Comparison of ENCODE assay signal across 9 cellular contexts in the genomic region with DNA sequence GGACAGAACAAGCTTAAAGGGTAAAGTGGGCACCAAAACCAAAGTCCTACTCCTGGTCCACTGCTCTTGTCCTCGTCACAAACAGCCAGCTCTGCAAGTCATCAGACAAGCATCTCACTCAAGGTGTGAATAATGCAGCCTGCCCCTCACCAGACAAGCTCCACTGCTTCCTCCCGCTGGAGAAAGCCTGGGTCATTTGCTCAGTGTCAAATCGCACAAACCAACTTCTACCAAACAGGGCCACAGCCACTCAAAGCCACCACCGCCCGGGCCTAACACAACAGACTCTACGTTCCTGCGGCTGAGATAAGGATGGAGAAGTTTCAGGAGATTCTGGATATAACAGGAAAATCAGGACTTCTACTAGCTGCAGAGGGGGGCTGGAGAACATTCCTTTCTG. TPM values are rescaled to one million over a fixed set of nuclear protein-coding genes. Genes with fewer than 3 reads are reported as not detected.
DNase-seq lines count a peak whose midpoint lies in the region; ATAC-seq and TF ChIP-seq lines count a peak whose summit lies in the region.
"Had no signal": no experiment of that assay in that cellular context is flagged by ENCODE, and none has a peak within 500 bp of the region (broad histone marks: within the 10 kb centered on the region; RNA-seq: fewer than 3 reads in every experiment).

No MANE protein-coding gene starts in this region.

- H3K9me3 Mint-ChIP-seq in activated CD4-positive, alpha-beta T cell treated with anti-CD3 and anti-CD28 coated beads for 36 hours (ENCODE audit: low read depth): no peaks in the 10 kb centered on the region

- no peaks in the 10 kb centered on the region for H3K27me3 Mint-ChIP-seq in activated CD4-positive, alpha-beta T cell treated with anti-CD3 and anti-CD28 coated beads for 36 hours
- no peaks in the 10 kb centered on the region for H3K27me3 Mint-ChIP-seq in T-helper 17 cell

- intact Hi-C loops in activated CD4-positive, alpha-beta T cell treated with anti-CD3 and anti-CD28 coated beads for 36 hours (cut with DNase I, micrococcal nuclease): loop anchor here (2.0 to 10.0 kb wide), 5 partner anchors 46 to 566 kb away; partner anchors contain the start of gene NDC1 (in 1 of the 2)

- H3K9me3 ChIP-seq in T-helper 17 cell (ENCODE audit: control insufficient read depth, low read length, poor library complexity, severe bottlenecking) (no peaks in the 10 kb centered on the region), iPS-20b (ENCODE audit: insufficient read depth, low read depth, low read length) (no peaks in the 10 kb centered on the region), smooth muscle cell (replicated peaks; ENCODE audit: low read depth) (no peaks in the 10 kb centered on the region)

- peaks cover 2% of the 10 kb centered on the region for H3F3A ChIP-seq in smooth muscle cell (ENCODE audit: low read depth)

- H3K27ac ChIP-seq in iPS-20b (ENCODE audit: low read length): no peak overlapping the region
- H3K27ac ChIP-seq in smooth muscle cell (ENCODE audit: low read depth): peak overlapping the region; percentile 25

- POLR2A ChIA-PET in activated CD4-positive, alpha-beta T cell treated with anti-CD3 and anti-CD28 coated beads for 36 hours (lab: Charles Lee): no interaction called here

- H3K27ac Mint-ChIP-seq in activated CD4-positive, alpha-beta T cell treated with anti-CD3 and anti-CD28 coated beads for 36 hours: no peak overlapping the region
- peak overlapping the region; percentile 32 for H3K27ac Mint-ChIP-seq in T-helper 17 cell

- H2AFZ ChIP-seq in smooth muscle cell (ENCODE audit: low read depth): no peak overlapping the region

- peak overlapping the region; percentile 85 for H3K4me3 ChIP-seq in iPS-20b (ENCODE audit: low read length)
- H3K4me3 ChIP-seq in smooth muscle cell: peak overlapping the region; percentile 90

- H3K4me3 Mint-ChIP-seq in activated CD4-positive, alpha-beta T cell treated with anti-CD3 and anti-CD28 coated beads for 36 hours: peak overlapping the region; percentile 69
- H3K4me3 Mint-ChIP-seq in T-helper 17 cell: peak overlapping the region; percentile 86

- WGBS in smooth muscle cell (ENCODE audit: low lambda C conversion rate): 31% methylated on average over 7 of the region's 7 CpGs

- H3K9ac ChIP-seq in iPS-20b (ENCODE audit: low read depth, low read length) (no peak overlapping the region), smooth muscle cell (ENCODE audit: low read depth) (no peak overlapping the region)

- ATAC-seq in activated CD4-positive, alpha-beta T cell treated with anti-CD3 and anti-CD28 coated beads for 36 hours: no peak
- ATAC-seq in T-helper 17 cell (no peak), GM18873 (IDR thresholded peaks at IDR 0.05; ENCODE audit: low FRiP score, unreplicated experiment) (no peak), HG02798 (IDR thresholded peaks at IDR 0.05; ENCODE audit: poor library complexity, unreplicated experiment) (no peak), GM19328 (IDR thresholded peaks at IDR 0.05; ENCODE audit: unreplicated experiment) (no peak)

- peaks cover 71% of the 10 kb centered on the region for H3K4me1 Mint-ChIP-seq in activated CD4-positive, alpha-beta T cell treated with anti-CD3 and anti-CD28 coated beads for 36 hours
- peaks cover 58% of the 10 kb centered on the region for H3K4me1 Mint-ChIP-seq in T-helper 17 cell

- CTCF ChIA-PET in activated CD4-positive, alpha-beta T cell treated with anti-CD3 and anti-CD28 coated beads for 36 hours (lab: Charles Lee): interaction anchor here (1.1 to 1.2 kb wide), 2 partner anchors 43 to 128 kb away, joined by 3 to 4 read pairs; no protein-coding TSS in a partner anchor

- H3K4me1 ChIP-seq in iPS-20b (ENCODE audit: insufficient read depth, low read length) (peaks cover 21% of the 10 kb centered on the region; the same call in 1 of the 2 replicates), smooth muscle cell (ENCODE audit: low read depth) (peaks cover 19% of the 10 kb centered on the region)

- peaks cover 60% of the 10 kb centered on the region for H3K36me3 ChIP-seq in iPS-20b (ENCODE audit: insufficient read depth, low read depth, low read length)
- H3K36me3 ChIP-seq in smooth muscle cell (ENCODE audit: low read depth): peaks cover 10% of the 10 kb centered on the region

- H3K36me3 Mint-ChIP-seq in activated CD4-positive, alpha-beta T cell treated with anti-CD3 and anti-CD28 coated beads for 36 hours (ENCODE audit: low read depth): peaks cover 61% of the 10 kb centered on the region
- H3K36me3 Mint-ChIP-seq in T-helper 17 cell (ENCODE audit: low read depth): peaks cover 20% of the 10 kb centered on the region

- H3K27me3 ChIP-seq in iPS-20b (ENCODE audit: insufficient read depth, low read length): no peaks in the 10 kb centered on the region
- H3K27me3 ChIP-seq in smooth muscle cell (ENCODE audit: low read depth): no peaks in the 10 kb centered on the region

- DNase-seq in activated CD4-positive, alpha-beta T cell treated with anti-CD3 and anti-CD28 coated beads for 36 hours: no peak
- no peak for DNase-seq in activated CD4-positive, alpha-beta T cell treated with anti-CD3 and anti-CD28 coated beads for 1 hour
- DNase-seq in T-helper 17 cell: no peak
- DNase-seq in smooth muscle cell (lab: John Stamatoyannopoulos, UW; ENCODE audit: unreplicated experiment): no peak
- DNase-seq: activated effector memory CD4-positive, alpha-beta T cell treated with anti-CD3 and anti-CD28 coated beads, Interleukin-2, amount 50 U/mL, for 16 hours had no signal

- H3K4me2 ChIP-seq in smooth muscle cell: peak overlapping the region; percentile 98

- peaks cover 75% of the 10 kb centered on the region for H4K20me1 ChIP-seq in smooth muscle cell (ENCODE audit: low read depth)

- TF ChIP-seq CTCF in smooth muscle cell (IDR thresholded peaks at IDR 0.05; ENCODE audit: borderline replicate concordance, insufficient read depth, poor library complexity, severe bottlenecking): no peak

- H3K79me2 ChIP-seq in smooth muscle cell (ENCODE audit: low read depth): peaks cover 66% of the 10 kb centered on the region

RNA-seq across cellular contexts. Expression of gene SSBP3, which starts 3.3 kb away (rescaled TPM):
- total RNA-seq in activated CD4-positive, alpha-beta T cell treated with anti-CD3 and anti-CD28 coated beads for 36 hours: 10 to 100 TPM; 40.3 to 64.2 TPM
- total RNA-seq in T-helper 17 cell (10 to 100 TPM; 64.9 to 67.4 TPM), smooth muscle cell (30.1 and 42.3 TPM in 2 replicates)
- 23.6 and 26.5 TPM in 2 replicates for polyA plus RNA-seq in smooth muscle cell
